Comparison of ENCODE assay signal across 19 cellular contexts in the genomic region with DNA sequence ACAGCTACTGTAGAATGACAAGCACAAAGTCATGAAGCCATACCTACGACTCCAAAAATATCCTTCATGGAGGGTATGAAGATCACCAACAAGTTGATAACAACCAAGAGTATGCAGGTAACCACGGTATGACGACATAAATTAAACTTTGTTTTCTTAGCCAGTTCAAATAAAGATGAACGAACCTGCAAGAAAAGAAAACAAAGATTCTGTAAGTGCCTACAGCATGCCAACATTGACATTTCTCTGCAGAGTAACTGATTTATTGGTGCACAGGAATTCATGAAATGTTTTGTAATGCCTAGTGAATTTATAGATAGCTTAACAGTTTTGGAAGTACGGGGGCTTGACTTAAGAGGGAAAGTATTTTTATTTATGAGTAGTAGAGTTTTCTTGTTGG.
"Had no signal": no experiment of that assay in that cellular context is flagged by ENCODE, and none has a peak within 500 bp of the region (broad histone marks: within the 10 kb centered on the region; RNA-seq: fewer than 3 reads in every experiment).

No MANE protein-coding gene starts in this region.

- H3K9me3 ChIP-seq: adrenal gland, pancreas, thyroid gland had no signal

- H3K27ac ChIP-seq: adrenal gland, coronary artery, pancreas, SK-N-MC, skin epidermis had no signal

- H3K4me3 Mint-ChIP-seq: activated CD8-positive, alpha-beta T cell treated with anti-CD3 and anti-CD28 coated beads, Interleukin-2, amount 10 ng/mL, durations not matched to agents 7 days and 5 days; memory B cell; neural crest cell; T-helper 1 cell treated with Interleukin-12 subunit alpha and Interleukin-12 subunit beta and Interleukin-4 antibody, amounts not matched to agents 30 μg/mL and 1 μg/mL, for 36 hours had no signal

- DNase-seq: activated CD8-positive, alpha-beta memory T cell treated with anti-CD3 and anti-CD28 coated beads, Interleukin-2, amount 50 U/mL, for 48 hours; activated CD8-positive, alpha-beta T cell treated with anti-CD3 and anti-CD28 coated beads, Interleukin-2, amount 10 ng/mL, durations not matched to agents 7 days and 5 days; activated effector memory CD4-positive, alpha-beta T cell treated with Interleukin-2 at 50 U/mL for 16 hours; adrenal gland; caudate nucleus; effector CD4-positive, alpha-beta T cell; foreskin melanocyte; head of caudate nucleus; left colon; pancreas had no signal

- H3K4me3 ChIP-seq: adrenal gland, coronary artery, pancreas, SK-N-MC, skin epidermis, thyroid gland had no signal

- H3K27me3 Mint-ChIP-seq: memory B cell had no signal

- H3K4me1 ChIP-seq: adrenal gland, pancreas had no signal

- H3K27me3 ChIP-seq: adrenal gland, pancreas, thyroid gland had no signal

- H3K4me1 Mint-ChIP-seq: neural crest cell had no signal

- ATAC-seq: activated CD4-positive, CD25-positive, alpha-beta regulatory T cell treated with anti-CD3 and anti-CD28 coated beads, Interleukin-2, amount 50 U/mL, for 24 hours; activated CD8-positive, alpha-beta T cell treated with anti-CD3 and anti-CD28 coated beads, Interleukin-2, amount 10 ng/mL, durations not matched to agents 7 days and 5 days; left colon; pancreas; Right ventricle myocardium inferior had no signal

- H3K9me3 Mint-ChIP-seq: memory B cell had no signal

- H3K27ac Mint-ChIP-seq: activated CD8-positive, alpha-beta T cell treated with anti-CD3 and anti-CD28 coated beads, Interleukin-2, amount 10 ng/mL, durations not matched to agents 7 days and 5 days; memory B cell; T-helper 1 cell treated with Interleukin-12 subunit alpha and Interleukin-12 subunit beta and Interleukin-4 antibody, amounts not matched to agents 30 μg/mL and 1 μg/mL, for 36 hours had no signal

- H3K36me3 ChIP-seq: adrenal gland had no signal
